1 cellular context compared by ENCODE assay signal in the genomic region with DNA sequence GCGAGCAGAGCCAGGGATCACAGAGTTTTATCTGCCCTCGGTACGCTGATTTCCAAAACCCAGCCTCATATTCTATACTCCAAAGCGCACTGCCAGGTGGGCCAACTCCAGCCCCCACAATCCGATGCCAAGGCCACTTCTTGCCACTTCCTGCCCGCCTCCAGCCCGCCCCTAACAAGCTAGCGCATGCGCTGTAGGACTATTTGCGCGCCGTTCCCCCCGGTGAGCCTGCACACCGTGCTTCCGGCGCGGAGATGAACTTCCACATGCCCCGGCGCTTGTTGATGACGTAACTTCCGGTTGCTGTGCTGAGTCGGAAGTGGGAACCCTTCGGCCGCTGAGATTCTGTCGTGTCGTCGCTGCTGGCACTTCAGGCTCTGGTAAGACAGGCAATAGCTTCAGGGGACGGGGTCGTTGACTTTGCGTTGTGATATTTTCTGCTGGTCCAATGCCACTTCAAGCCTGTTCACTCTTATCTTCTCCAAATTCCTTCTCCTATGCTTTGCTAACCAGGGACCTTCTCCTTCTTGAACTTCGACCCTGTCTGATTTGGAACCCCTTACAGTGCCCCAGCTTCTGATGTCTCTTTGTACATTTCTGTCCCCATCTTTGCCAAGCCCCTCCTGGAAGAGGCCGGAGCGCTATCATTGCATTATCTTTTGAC.
TF ChIP-seq lines count a peak whose summit lies in the region.

A gene with protein sequence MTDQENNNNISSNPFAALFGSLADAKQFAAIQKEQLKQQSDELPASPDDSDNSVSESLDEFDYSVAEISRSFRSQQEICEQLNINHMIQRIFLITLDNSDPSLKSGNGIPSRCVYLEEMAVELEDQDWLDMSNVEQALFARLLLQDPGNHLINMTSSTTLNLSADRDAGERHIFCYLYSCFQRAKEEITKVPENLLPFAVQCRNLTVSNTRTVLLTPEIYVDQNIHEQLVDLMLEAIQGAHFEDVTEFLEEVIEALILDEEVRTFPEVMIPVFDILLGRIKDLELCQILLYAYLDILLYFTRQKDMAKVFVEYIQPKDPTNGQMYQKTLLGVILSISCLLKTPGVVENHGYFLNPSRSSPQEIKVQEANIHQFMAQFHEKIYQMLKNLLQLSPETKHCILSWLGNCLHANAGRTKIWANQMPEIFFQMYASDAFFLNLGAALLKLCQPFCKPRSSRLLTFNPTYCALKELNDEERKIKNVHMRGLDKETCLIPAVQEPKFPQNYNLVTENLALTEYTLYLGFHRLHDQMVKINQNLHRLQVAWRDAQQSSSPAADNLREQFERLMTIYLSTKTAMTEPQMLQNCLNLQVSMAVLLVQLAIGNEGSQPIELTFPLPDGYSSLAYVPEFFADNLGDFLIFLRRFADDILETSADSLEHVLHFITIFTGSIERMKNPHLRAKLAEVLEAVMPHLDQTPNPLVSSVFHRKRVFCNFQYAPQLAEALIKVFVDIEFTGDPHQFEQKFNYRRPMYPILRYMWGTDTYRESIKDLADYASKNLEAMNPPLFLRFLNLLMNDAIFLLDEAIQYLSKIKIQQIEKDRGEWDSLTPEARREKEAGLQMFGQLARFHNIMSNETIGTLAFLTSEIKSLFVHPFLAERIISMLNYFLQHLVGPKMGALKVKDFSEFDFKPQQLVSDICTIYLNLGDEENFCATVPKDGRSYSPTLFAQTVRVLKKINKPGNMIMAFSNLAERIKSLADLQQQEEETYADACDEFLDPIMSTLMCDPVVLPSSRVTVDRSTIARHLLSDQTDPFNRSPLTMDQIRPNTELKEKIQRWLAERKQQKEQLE (plus strand): TSS at position 306 of the 664 bp plus-strand sequence. CDS start 5,481 bp downstream, outside the sequence.

TF ChIP-seq in K562, 482 proteins besides CTCF, POLR2A, EP300 and RAD21 (continued from another document and continues in another):
- TF ChIP-seq, protein P1, sequence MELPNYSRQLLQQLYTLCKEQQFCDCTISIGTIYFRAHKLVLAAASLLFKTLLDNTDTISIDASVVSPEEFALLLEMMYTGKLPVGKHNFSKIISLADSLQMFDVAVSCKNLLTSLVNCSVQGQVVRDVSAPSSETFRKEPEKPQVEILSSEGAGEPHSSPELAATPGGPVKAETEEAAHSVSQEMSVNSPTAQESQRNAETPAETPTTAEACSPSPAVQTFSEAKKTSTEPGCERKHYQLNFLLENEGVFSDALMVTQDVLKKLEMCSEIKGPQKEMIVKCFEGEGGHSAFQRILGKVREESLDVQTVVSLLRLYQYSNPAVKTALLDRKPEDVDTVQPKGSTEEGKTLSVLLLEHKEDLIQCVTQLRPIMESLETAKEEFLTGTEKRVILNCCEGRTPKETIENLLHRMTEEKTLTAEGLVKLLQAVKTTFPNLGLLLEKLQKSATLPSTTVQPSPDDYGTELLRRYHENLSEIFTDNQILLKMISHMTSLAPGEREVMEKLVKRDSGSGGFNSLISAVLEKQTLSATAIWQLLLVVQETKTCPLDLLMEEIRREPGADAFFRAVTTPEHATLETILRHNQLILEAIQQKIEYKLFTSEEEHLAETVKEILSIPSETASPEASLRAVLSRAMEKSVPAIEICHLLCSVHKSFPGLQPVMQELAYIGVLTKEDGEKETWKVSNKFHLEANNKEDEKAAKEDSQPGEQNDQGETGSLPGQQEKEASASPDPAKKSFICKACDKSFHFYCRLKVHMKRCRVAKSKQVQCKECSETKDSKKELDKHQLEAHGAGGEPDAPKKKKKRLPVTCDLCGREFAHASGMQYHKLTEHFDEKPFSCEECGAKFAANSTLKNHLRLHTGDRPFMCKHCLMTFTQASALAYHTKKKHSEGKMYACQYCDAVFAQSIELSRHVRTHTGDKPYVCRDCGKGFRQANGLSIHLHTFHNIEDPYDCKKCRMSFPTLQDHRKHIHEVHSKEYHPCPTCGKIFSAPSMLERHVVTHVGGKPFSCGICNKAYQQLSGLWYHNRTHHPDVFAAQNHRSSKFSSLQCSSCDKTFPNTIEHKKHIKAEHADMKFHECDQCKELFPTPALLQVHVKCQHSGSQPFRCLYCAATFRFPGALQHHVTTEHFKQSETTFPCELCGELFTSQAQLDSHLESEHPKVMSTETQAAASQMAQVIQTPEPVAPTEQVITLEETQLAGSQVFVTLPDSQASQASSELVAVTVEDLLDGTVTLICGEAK (IDR thresholded peaks at IDR 0.05), result peak; percentile 99
- TF ChIP-seq, protein P1 (CRISPR knock-in tag; IDR thresholded peaks at IDR 0.05), result no peak
- TF ChIP-seq CBFA2T3 (IDR thresholded peaks at IDR 0.05) (no peak), PTBP1 (IDR thresholded peaks at IDR 0.05; ENCODE audit: low read depth, low read length) (no peak), LEF1 (IDR thresholded peaks at IDR 0.05) (no peak), ZNF274 (IDR thresholded peaks at IDR 0.05; ENCODE audit: borderline replicate concordance, low read depth, low read length) (no peak), SMAD3 (CRISPR knock-in tag; conservative IDR thresholded peaks at IDR 0.05) (no peak), GABPB1 (CRISPR knock-in tag; IDR thresholded peaks at IDR 0.05) (peak; percentile 99), HMGN3 (IDR thresholded peaks at IDR 0.05; ENCODE audit: borderline replicate concordance, extremely low read depth, insufficient read length, low read depth, low read length) (peak; percentile 55), TGIF2 (CRISPR knock-in tag; IDR thresholded peaks at IDR 0.05) (no peak), ZNF77 (CRISPR knock-in tag; IDR thresholded peaks at IDR 0.05) (no peak)
- TF ChIP-seq, protein P2, sequence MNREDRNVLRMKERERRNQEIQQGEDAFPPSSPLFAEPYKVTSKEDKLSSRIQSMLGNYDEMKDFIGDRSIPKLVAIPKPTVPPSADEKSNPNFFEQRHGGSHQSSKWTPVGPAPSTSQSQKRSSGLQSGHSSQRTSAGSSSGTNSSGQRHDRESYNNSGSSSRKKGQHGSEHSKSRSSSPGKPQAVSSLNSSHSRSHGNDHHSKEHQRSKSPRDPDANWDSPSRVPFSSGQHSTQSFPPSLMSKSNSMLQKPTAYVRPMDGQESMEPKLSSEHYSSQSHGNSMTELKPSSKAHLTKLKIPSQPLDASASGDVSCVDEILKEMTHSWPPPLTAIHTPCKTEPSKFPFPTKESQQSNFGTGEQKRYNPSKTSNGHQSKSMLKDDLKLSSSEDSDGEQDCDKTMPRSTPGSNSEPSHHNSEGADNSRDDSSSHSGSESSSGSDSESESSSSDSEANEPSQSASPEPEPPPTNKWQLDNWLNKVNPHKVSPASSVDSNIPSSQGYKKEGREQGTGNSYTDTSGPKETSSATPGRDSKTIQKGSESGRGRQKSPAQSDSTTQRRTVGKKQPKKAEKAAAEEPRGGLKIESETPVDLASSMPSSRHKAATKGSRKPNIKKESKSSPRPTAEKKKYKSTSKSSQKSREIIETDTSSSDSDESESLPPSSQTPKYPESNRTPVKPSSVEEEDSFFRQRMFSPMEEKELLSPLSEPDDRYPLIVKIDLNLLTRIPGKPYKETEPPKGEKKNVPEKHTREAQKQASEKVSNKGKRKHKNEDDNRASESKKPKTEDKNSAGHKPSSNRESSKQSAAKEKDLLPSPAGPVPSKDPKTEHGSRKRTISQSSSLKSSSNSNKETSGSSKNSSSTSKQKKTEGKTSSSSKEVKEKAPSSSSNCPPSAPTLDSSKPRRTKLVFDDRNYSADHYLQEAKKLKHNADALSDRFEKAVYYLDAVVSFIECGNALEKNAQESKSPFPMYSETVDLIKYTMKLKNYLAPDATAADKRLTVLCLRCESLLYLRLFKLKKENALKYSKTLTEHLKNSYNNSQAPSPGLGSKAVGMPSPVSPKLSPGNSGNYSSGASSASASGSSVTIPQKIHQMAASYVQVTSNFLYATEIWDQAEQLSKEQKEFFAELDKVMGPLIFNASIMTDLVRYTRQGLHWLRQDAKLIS (CRISPR knock-in tag; IDR thresholded peaks at IDR 0.05), result no peak
- TF ChIP-seq, protein P3, sequence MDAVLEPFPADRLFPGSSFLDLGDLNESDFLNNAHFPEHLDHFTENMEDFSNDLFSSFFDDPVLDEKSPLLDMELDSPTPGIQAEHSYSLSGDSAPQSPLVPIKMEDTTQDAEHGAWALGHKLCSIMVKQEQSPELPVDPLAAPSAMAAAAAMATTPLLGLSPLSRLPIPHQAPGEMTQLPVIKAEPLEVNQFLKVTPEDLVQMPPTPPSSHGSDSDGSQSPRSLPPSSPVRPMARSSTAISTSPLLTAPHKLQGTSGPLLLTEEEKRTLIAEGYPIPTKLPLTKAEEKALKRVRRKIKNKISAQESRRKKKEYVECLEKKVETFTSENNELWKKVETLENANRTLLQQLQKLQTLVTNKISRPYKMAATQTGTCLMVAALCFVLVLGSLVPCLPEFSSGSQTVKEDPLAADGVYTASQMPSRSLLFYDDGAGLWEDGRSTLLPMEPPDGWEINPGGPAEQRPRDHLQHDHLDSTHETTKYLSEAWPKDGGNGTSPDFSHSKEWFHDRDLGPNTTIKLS (IDR thresholded peaks at IDR 0.05; ENCODE audit: borderline replicate concordance, low read depth), result peak; percentile 72; the same call in 1 of the 2 replicates
- TF ChIP-seq, protein P4, sequence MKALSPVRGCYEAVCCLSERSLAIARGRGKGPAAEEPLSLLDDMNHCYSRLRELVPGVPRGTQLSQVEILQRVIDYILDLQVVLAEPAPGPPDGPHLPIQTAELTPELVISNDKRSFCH (CRISPR knock-in tag; IDR thresholded peaks at IDR 0.05), result no peak
- TF ChIP-seq, protein P4 (tag; IDR thresholded peaks at IDR 0.05), result peak; percentile 79; the same call in 1 of the 2 replicates
- TF ChIP-seq, protein P5, sequence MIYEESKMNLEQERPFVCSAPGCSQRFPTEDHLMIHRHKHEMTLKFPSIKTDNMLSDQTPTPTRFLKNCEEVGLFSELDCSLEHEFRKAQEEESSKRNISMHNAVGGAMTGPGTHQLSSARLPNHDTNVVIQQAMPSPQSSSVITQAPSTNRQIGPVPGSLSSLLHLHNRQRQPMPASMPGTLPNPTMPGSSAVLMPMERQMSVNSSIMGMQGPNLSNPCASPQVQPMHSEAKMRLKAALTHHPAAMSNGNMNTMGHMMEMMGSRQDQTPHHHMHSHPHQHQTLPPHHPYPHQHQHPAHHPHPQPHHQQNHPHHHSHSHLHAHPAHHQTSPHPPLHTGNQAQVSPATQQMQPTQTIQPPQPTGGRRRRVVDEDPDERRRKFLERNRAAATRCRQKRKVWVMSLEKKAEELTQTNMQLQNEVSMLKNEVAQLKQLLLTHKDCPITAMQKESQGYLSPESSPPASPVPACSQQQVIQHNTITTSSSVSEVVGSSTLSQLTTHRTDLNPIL (CRISPR knock-in tag; IDR thresholded peaks at IDR 0.05), result no peak
- TF ChIP-seq, protein P6, sequence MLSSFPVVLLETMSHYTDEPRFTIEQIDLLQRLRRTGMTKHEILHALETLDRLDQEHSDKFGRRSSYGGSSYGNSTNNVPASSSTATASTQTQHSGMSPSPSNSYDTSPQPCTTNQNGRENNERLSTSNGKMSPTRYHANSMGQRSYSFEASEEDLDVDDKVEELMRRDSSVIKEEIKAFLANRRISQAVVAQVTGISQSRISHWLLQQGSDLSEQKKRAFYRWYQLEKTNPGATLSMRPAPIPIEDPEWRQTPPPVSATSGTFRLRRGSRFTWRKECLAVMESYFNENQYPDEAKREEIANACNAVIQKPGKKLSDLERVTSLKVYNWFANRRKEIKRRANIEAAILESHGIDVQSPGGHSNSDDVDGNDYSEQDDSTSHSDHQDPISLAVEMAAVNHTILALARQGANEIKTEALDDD (IDR thresholded peaks at IDR 0.05), result no peak
- TF ChIP-seq, protein P7, sequence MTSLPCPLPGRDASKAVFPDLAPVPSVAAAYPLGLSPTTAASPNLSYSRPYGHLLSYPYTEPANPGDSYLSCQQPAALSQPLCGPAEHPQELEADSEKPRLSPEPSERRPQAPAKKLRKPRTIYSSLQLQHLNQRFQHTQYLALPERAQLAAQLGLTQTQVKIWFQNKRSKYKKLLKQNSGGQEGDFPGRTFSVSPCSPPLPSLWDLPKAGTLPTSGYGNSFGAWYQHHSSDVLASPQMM (CRISPR knock-in tag; IDR thresholded peaks at IDR 0.05), result no peak
